10 cellular contexts compared by ENCODE assay signal in the genomic region with DNA sequence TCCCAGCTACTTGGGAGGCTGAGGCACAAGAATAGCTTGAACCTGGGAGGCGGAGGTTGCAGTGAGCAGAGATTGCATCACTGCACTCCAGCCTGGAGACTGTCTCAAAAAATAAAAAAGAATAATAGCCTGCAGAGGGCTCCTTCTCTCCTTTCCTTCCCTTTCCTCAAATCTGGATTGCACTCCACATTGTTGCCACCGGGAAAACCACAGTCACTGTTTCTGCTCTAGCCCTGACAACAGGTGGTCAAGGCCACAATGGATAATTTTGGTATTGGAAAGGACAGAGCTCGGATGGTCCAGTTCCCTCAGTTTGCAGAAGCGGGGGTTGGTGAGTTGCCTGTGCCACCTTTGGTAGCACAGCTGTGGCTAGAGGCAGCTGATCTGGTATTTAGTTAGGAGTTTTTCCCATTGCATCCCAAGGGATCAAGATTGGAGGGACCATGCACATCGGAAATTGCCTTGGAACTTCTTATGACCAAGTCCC. TPM values are rescaled to one million over a fixed set of nuclear protein-coding genes. Genes with fewer than 3 reads are reported as not detected.
A peak's percentile ranks its signal among the peaks of the same experiment; 100 is the strongest.
DNase-seq lines count a peak whose midpoint lies in the region; ATAC-seq and TF ChIP-seq lines count a peak whose summit lies in the region.
"Had no signal": no experiment of that assay in that cellular context is flagged by ENCODE, and none has a peak within 500 bp of the region (broad histone marks: within the 10 kb centered on the region; RNA-seq: fewer than 3 reads in every experiment).

No MANE protein-coding gene starts in this region.

- DNase-seq in NCI-H82 (lab: John Stamatoyannopoulos, UW), result peak; percentile 54
- no peak for DNase-seq in NCI-H82 treated with DMSO at 0.1 percent for 48 hours (lab: John Stamatoyannopoulos, UW; ENCODE audit: unreplicated experiment)
- DNase-seq in PC-9, result no peak
- peak; percentile 48 for DNase-seq in fibroblast of the aortic adventitia (ENCODE audit: low read depth)
- peak; percentile 24 for DNase-seq in testis
- DNase-seq in sigmoid colon, result no peak
- no peak for DNase-seq in omental fat pad (ENCODE audit: low spot score)
- DNase-seq in activated naive CD8-positive, alpha-beta T cell treated with anti-CD3 and anti-CD28 coated beads for 36 hours, result no peak
- DNase-seq: substantia nigra, T-helper 17 cell had no signal

- H3K36me3 Mint-ChIP-seq in activated naive CD8-positive, alpha-beta T cell treated with anti-CD3 and anti-CD28 coated beads for 36 hours, result no peaks in the 10 kb centered on the region

- no peaks in the 10 kb centered on the region for H3K79me2 ChIP-seq in PC-9 (ENCODE audit: low read depth)

- H4K20me1 ChIP-seq in PC-9 (ENCODE audit: insufficient read depth), result no peaks in the 10 kb centered on the region

- intact Hi-C loops in PC-9 (cut with micrococcal nuclease; ENCODE audit: unreplicated experiment), result loop anchor here (10.0 kb wide), 1 partner anchor 415 kb away; no protein-coding TSS in a partner anchor
- intact Hi-C loops in testis (cut with DNase I; ENCODE audit: low total_unique reads), result loop anchor here (5.0 kb wide), 1 partner anchor 153 kb away; no protein-coding TSS in a partner anchor
- intact Hi-C loops in sigmoid colon (cut with DNase I), result loop anchor here (5.0 kb wide), 2 partner anchors 323 to 418 kb away; no protein-coding TSS in a partner anchor

- H3K27me3 Mint-ChIP-seq in activated naive CD8-positive, alpha-beta T cell treated with anti-CD3 and anti-CD28 coated beads for 36 hours, result peaks cover 18% of the 10 kb centered on the region

- H3K4me1 ChIP-seq in PC-9 (replicated peaks; ENCODE audit: insufficient read depth) (peaks cover 21% of the 10 kb centered on the region), testis (peaks cover 9% of the 10 kb centered on the region), sigmoid colon (peaks cover 0 to 8% (median 0%) of the 10 kb centered on the region in 4 donors)

- H3K36me3 ChIP-seq in PC-9 (ENCODE audit: low read depth), result no peaks in the 10 kb centered on the region
- no peaks in the 10 kb centered on the region for H3K36me3 ChIP-seq in testis (ENCODE audit: low read depth, missing control alignments)
- H3K36me3 ChIP-seq in sigmoid colon, result no peaks in the 10 kb centered on the region

- ATAC-seq in omental fat pad (ENCODE audit: low FRiP score), result no peak
- ATAC-seq: T-helper 17 cell had no signal

- H3K4me3 Mint-ChIP-seq in activated naive CD8-positive, alpha-beta T cell treated with anti-CD3 and anti-CD28 coated beads for 36 hours, result no peak overlapping the region
- H3K4me3 Mint-ChIP-seq: T-helper 17 cell had no signal

- H3K4me1 Mint-ChIP-seq in activated naive CD8-positive, alpha-beta T cell treated with anti-CD3 and anti-CD28 coated beads for 36 hours, result peaks cover 4% of the 10 kb centered on the region

- H3K27ac Mint-ChIP-seq in activated naive CD8-positive, alpha-beta T cell treated with anti-CD3 and anti-CD28 coated beads for 36 hours, result no peak overlapping the region
- H3K27ac Mint-ChIP-seq: T-helper 17 cell had no signal

- BruUV-seq in PC-9 (replicated peaks; lab: Mats Ljungman, UMichigan), result no TSS peak

- TF ChIP-seq POLR2A in testis (IDR thresholded peaks at IDR 0.05) (no peak), sigmoid colon (IDR thresholded peaks at IDR 0.05) (no peak)

- peak; percentile 52 for TF ChIP-seq CTCF in PC-9 (conservative IDR thresholded peaks at IDR 0.05)
- peak; percentile 53 for TF ChIP-seq CTCF in fibroblast of the aortic adventitia (IDR thresholded peaks at IDR 0.05; ENCODE audit: insufficient read depth, low read length)
- TF ChIP-seq CTCF in testis (IDR thresholded peaks at IDR 0.05), result peak; percentile 22 to 39 (median 29)
- no peak for TF ChIP-seq CTCF in sigmoid colon (IDR thresholded peaks at IDR 0.05)
- no peak for TF ChIP-seq CTCF in omental fat pad (IDR thresholded peaks at IDR 0.05)

- no peak overlapping the region for H2AFZ ChIP-seq in PC-9

- H3K9me2 ChIP-seq in PC-9 (ENCODE audit: insufficient read depth), result no peaks in the 10 kb centered on the region; the same call in 1 of the 2 replicates

- no peak overlapping the region for H3K4me3 ChIP-seq in PC-9
- no peak overlapping the region for H3K4me3 ChIP-seq in fibroblast of the aortic adventitia (ENCODE audit: low read depth, low read length)
- H3K4me3 ChIP-seq in testis, result no peak overlapping the region
- no peak overlapping the region for H3K4me3 ChIP-seq in sigmoid colon

- TF ChIP-seq EP300 in sigmoid colon (IDR thresholded peaks at IDR 0.05), result no peak

- POLR2A ChIA-PET in PC-9 (lab: Charles Lee; ENCODE audit: unreplicated experiment), result no interaction called here

- WGBS in testis, 2 donors, result 45 to 50% methylated on average over 5 of the region's 5 CpGs
- 71 to 75% methylated on average over 5 of the region's 5 CpGs for WGBS in sigmoid colon, 2 donors

- H3F3A ChIP-seq in PC-9 (ENCODE audit: insufficient read depth, low read depth), result peaks cover 15% of the 10 kb centered on the region; the same call in 1 of the 2 replicates

- H3K27me3 ChIP-seq in PC-9 (ENCODE audit: insufficient read depth, low read depth) (no peaks in the 10 kb centered on the region), testis (no peaks in the 10 kb centered on the region), sigmoid colon (no peaks in the 10 kb centered on the region)

- H3K9me3 Mint-ChIP-seq in activated naive CD8-positive, alpha-beta T cell treated with anti-CD3 and anti-CD28 coated beads for 36 hours, result no peaks in the 10 kb centered on the region

- no peak overlapping the region for H3K27ac ChIP-seq in PC-9
- H3K27ac ChIP-seq in testis, result no peak overlapping the region
- no peak overlapping the region for H3K27ac ChIP-seq in sigmoid colon

- H3K4me2 ChIP-seq in PC-9, result no peak overlapping the region

- H3K9me3 ChIP-seq in PC-9 (ENCODE audit: insufficient read depth, low read depth), result no peaks in the 10 kb centered on the region
- H3K9me3 ChIP-seq in testis, result no peaks in the 10 kb centered on the region
- H3K9me3 ChIP-seq in sigmoid colon, result no peaks in the 10 kb centered on the region

- CTCF ChIA-PET in PC-9 (lab: Charles Lee), result interaction anchor here (0.7 kb wide), 1 partner anchor 74 kb away, joined by 3 read pairs; no protein-coding TSS in a partner anchor

RNA-seq across cellular contexts. Expression of a gene that starts 44.7 kb away (rescaled TPM):
- total RNA-seq in PC-9 (2021), result not detected in 2 replicates
- total RNA-seq in fibroblast of the aortic adventitia (ENCODE audit: low replicate concordance), result not detected in 2 replicates
- 10 to 100 TPM; 17.9 to 31.2 TPM for total RNA-seq in testis
- polyA plus RNA-seq in testis (ENCODE audit: insufficient read depth, low read depth, low replicate concordance), result 84.8 TPM
- not detected for total RNA-seq in sigmoid colon
- polyA plus RNA-seq in sigmoid colon, result not detected
- not detected for total RNA-seq in omental fat pad
- total RNA-seq in activated naive CD8-positive, alpha-beta T cell treated with anti-CD3 and anti-CD28 coated beads for 36 hours, result not detected
- total RNA-seq: T-helper 17 cell had no signal

RNA-seq across cellular contexts. Expression of a gene that starts 52.8 kb away (rescaled TPM):
- total RNA-seq in PC-9 (2021) (11.3 and 12.4 TPM in 2 replicates), fibroblast of the aortic adventitia (ENCODE audit: low replicate concordance) (2.1 and 10.7 TPM in 2 replicates), testis (10 to 100 TPM; 16.1 to 16.7 TPM), sigmoid colon (1 to 10 TPM; 1.1 to 2.5 (median 2.4) TPM), omental fat pad (1 to 10 TPM; 5.3 to 7.4 (median 6.5) TPM)
- polyA plus RNA-seq in testis (ENCODE audit: insufficient read depth, low read depth, low replicate concordance) (19.0 TPM), sigmoid colon (1 to 10 TPM; 3.0 to 5.9 (median 3.0) TPM)
- 10 to 100 TPM; 28.5 to 29.3 TPM for total RNA-seq in activated naive CD8-positive, alpha-beta T cell treated with anti-CD3 and anti-CD28 coated beads for 36 hours

Comparison
In these comparisons a context has a peak if more than half of its experiments do, and no peak if none do; other contexts are left out.
1. DNase-seq: peak in NCI-H82 (single experiment), fibroblast of the aortic adventitia (single experiment) and testis (single experiment); none in NCI-H82 treated with DMSO at 0.1 percent for 48 hours (single experiment), PC-9 (0 of 2), sigmoid colon (single experiment), omental fat pad (single experiment) and activated naive CD8-positive, alpha-beta T cell treated with anti-CD3 and anti-CD28 coated beads for 36 hours (single experiment).
2. CTCF ChIP-seq: peak in PC-9 (single experiment), fibroblast of the aortic adventitia (single experiment) and testis (3 of 3); none in sigmoid colon (0 of 4) and omental fat pad (0 of 3).
3. RNA of a gene that starts 44.7 kb away (total RNA-seq): 17.9 to 31.2 TPM in testis; not detected in PC-9, not detected in fibroblast of the aortic adventitia, not detected in sigmoid colon, not detected in omental fat pad and not detected in activated naive CD8-positive, alpha-beta T cell treated with anti-CD3 and anti-CD28 coated beads for 36 hours; every median in the first group is over 10 times any median in the second.